1 cellular context compared by ENCODE assay signal in genomic region chr9:95468791-95469190, GRCh38.
TF ChIP-seq lines count a peak whose summit lies in the region.

No MANE protein-coding gene starts in this region.

TF ChIP-seq in H1, 55 proteins besides CTCF, POLR2A, EP300 and RAD21:
- TF ChIP-seq MAX (IDR thresholded peaks at IDR 0.05) (no peak), BCL11A (IDR thresholded peaks at IDR 0.05; ENCODE audit: low read depth in 2 of 2, low read length in 2 of 2) (no peak), RXRA (IDR thresholded peaks at IDR 0.05; ENCODE audit: insufficient read depth, low read depth, low read length) (no peak), JUND (IDR thresholded peaks at IDR 0.05; ENCODE audit: low read length) (no peak), KDM5A (IDR thresholded peaks at IDR 0.05; ENCODE audit: low read length) (no peak), CBX8 (IDR thresholded peaks at IDR 0.05; ENCODE audit: borderline replicate concordance, low read depth, low read length) (no peak), SP2 (IDR thresholded peaks at IDR 0.05; ENCODE audit: low read length) (no peak), MAFK (IDR thresholded peaks at IDR 0.05; ENCODE audit: low read depth, low read length) (no peak), CHD7 (IDR thresholded peaks at IDR 0.05; ENCODE audit: insufficient replicate concordance, low read length) (no peak), EGR1 (IDR thresholded peaks at IDR 0.05; ENCODE audit: borderline replicate concordance, low read depth, low read length) (no peak), CTBP2 (IDR thresholded peaks at IDR 0.05; ENCODE audit: borderline replicate concordance, insufficient read depth, insufficient read length, low read length) (no peak), SAP30 (IDR thresholded peaks at IDR 0.05; ENCODE audit: insufficient read depth, insufficient replicate concordance, low read length) (no peak), CHD2 (IDR thresholded peaks at IDR 0.05; ENCODE audit: low read length) (no peak), SIN3A (conservative IDR thresholded peaks at IDR 0.05 in 1 of 2, IDR thresholded peaks at IDR 0.05 in 1 of 2; ENCODE audit: low read depth in 1 of 2, low read length in 2 of 2) (no peak)
TF ChIP-seq in H1: peak in this region for 0.
